16 cellular contexts compared by ENCODE assay signal in the genomic region with DNA sequence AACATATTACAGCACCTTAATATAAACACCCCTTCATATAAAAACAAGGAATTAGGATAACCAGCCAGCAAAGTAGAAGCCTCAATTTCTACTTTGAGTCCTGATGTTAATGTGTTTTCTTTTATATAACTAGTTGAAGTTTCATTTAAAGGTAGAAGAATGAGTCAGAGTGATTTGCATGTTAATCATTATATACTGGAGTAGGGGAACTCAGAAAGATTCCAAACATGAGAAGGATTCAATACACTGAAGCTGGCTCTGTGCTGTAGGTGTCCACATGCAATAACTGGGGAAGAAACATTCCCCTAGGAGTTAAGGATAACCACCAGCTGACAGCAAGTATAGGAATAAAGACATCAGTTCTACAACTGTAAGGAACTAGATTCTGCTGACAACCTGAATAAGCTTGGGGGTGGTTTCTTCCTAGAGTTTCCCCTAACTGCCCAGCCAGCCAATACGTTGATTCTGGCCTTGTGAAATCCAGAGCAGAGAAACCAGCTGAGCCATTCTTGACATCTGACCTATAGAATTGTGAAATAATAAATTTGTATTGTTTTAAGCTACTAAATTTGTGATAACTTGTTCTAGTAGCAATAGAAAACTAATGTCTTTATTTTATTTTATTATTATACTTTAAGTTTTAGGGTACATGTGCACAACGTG.
"Had no signal": no experiment of that assay in that cellular context is flagged by ENCODE, and none has a peak within 500 bp of the region (broad histone marks: within the 10 kb centered on the region; RNA-seq: fewer than 3 reads in every experiment).

No MANE protein-coding gene starts in this region.

- H3K27me3 ChIP-seq: brain microvascular endothelial cell, hepatocyte, pancreas, tibial nerve had no signal

- H3K4me1 ChIP-seq: pancreas, tibial nerve had no signal

- H3K9me3 Mint-ChIP-seq: activated T-helper 1 cell treated with anti-CD3 and anti-CD28 coated beads, Interleukin-12 subunit alpha, Interleukin-12 subunit beta, Interleukin-2, Interleukin-4 antibody, amounts not matched to agents 30 ng/mL and 10 ng/mL and 1 ng/mL, durations not matched to agents 14 hours and 24 hours and 36 hours; memory B cell; stimulated activated naive B cell treated with anti-CD40 and anti-IgM and Interleukin-4, amounts not matched to agents 10 μg/mL and 1 μg/mL and 100 μg/mL, for 72 hours had no signal

- H3K27ac Mint-ChIP-seq: activated T-helper 1 cell treated with anti-CD3 and anti-CD28 coated beads, Interleukin-12 subunit alpha, Interleukin-12 subunit beta, Interleukin-2, Interleukin-4 antibody, amounts not matched to agents 30 ng/mL and 10 ng/mL and 1 ng/mL, durations not matched to agents 14 hours and 24 hours and 36 hours; memory B cell; naive thymus-derived CD4-positive, alpha-beta T cell; stimulated activated naive B cell treated with anti-CD40 and anti-IgM and Interleukin-4, amounts not matched to agents 10 μg/mL and 1 μg/mL and 100 μg/mL, for 72 hours had no signal

- H3K36me3 ChIP-seq: brain microvascular endothelial cell, pancreas, tibial nerve had no signal

- H3K27ac ChIP-seq: brain microvascular endothelial cell, hepatocyte, pancreas, tibial nerve had no signal

- ATAC-seq: activated CD4-positive, CD25-positive, alpha-beta regulatory T cell treated with anti-CD3 and anti-CD28 coated beads, Interleukin-2, amount 50 U/mL, for 24 hours; left ventricle myocardium superior; mucosa of descending colon; naive thymus-derived CD4-positive, alpha-beta T cell; pancreas; stimulated activated naive B cell treated with anti-CD40 and anti-IgM and Interleukin-4, amounts not matched to agents 10 μg/mL and 1 μg/mL and 100 μg/mL, for 72 hours had no signal

- H3K4me1 Mint-ChIP-seq: memory B cell; naive thymus-derived CD4-positive, alpha-beta T cell; stimulated activated naive B cell treated with anti-CD40 and anti-IgM and Interleukin-4, amounts not matched to agents 10 μg/mL and 1 μg/mL and 100 μg/mL, for 72 hours had no signal

- H3K4me3 ChIP-seq: hepatocyte, mucosa of descending colon, pancreas, tibial nerve had no signal

- DNase-seq: activated CD4-positive, alpha-beta T cell treated with anti-CD3 and anti-CD28 coated beads, Interleukin-2, amount 50 U/mL, for 1 hour; activated CD8-positive, alpha-beta memory T cell treated with anti-CD3 and anti-CD28 coated beads for 24 hours; anterior cingulate cortex; brain microvascular endothelial cell; left ventricle myocardium superior; mucosa of descending colon; naive thymus-derived CD4-positive, alpha-beta T cell; pancreas; retina; stimulated activated CD4-positive, alpha-beta T cell treated with anti-CD3 and anti-CD28 coated beads, Interleukin-4, amount 100 ng/mL, for 1 hour; stimulated activated naive B cell treated with anti-CD40 and anti-IgM and Interleukin-4, amounts not matched to agents 10 μg/mL and 1 μg/mL and 100 μg/mL, for 72 hours had no signal

- H3K27me3 Mint-ChIP-seq: memory B cell had no signal

- H3K36me3 Mint-ChIP-seq: memory B cell; naive thymus-derived CD4-positive, alpha-beta T cell; stimulated activated naive B cell treated with anti-CD40 and anti-IgM and Interleukin-4, amounts not matched to agents 10 μg/mL and 1 μg/mL and 100 μg/mL, for 72 hours had no signal

- H3K4me3 Mint-ChIP-seq: activated T-helper 1 cell treated with anti-CD3 and anti-CD28 coated beads, Interleukin-12 subunit alpha, Interleukin-12 subunit beta, Interleukin-2, Interleukin-4 antibody, amounts not matched to agents 30 ng/mL and 10 ng/mL and 1 ng/mL, durations not matched to agents 14 hours and 24 hours and 36 hours; memory B cell; naive thymus-derived CD4-positive, alpha-beta T cell; stimulated activated naive B cell treated with anti-CD40 and anti-IgM and Interleukin-4, amounts not matched to agents 10 μg/mL and 1 μg/mL and 100 μg/mL, for 72 hours had no signal

- H3K9me3 ChIP-seq: mucosa of descending colon, pancreas, tibial nerve had no signal
